In genomic region chr7:139397192-139397591, GRCh38 we compare ENCODE assay signal across 20 cellular contexts.
"Had no signal": no experiment of that assay in that cellular context is flagged by ENCODE, and none has a peak within 500 bp of the region (broad histone marks: within the 10 kb centered on the region; RNA-seq: fewer than 3 reads in every experiment).

No MANE protein-coding gene starts in this region.

- ATAC-seq: heart right ventricle, left colon, mucosa of descending colon, upper lobe of right lung had no signal

- DNase-seq: activated CD4-positive, alpha-beta T cell treated with anti-CD3 and anti-CD28 coated beads, Interleukin-2, amount 50 U/mL, for 4 hours; activated gamma-delta T cell treated with Interleukin-2 at 50 U/mL for 16 hours; effector CD4-positive, alpha-beta T cell; heart right ventricle; islet precursor cell; left colon; mucosa of descending colon; occipital lobe; posterior cingulate gyrus; retina; SK-N-SH; stimulated activated CD4-positive, alpha-beta T cell treated with anti-CD3 and anti-CD28 coated beads, Interleukin-2, amount 100 ng/mL, for 48 hours; stimulated activated naive CD4-positive, alpha-beta T cell treated with Interleukin-2 at 50 U/mL for 16 hours; substantia nigra; T-helper 9 cell; thyroid gland; upper lobe of right lung had no signal

- H3K27me3 Mint-ChIP-seq: dendritic cell treated with granulocyte-macrophage colony-stimulating factor and Interleukin-4, amounts not matched to agents 40 ng/mL and 50 ng/mL, for 4 days had no signal

- H3K27me3 ChIP-seq: cardiac muscle cell, heart right ventricle, thyroid gland, upper lobe of right lung had no signal

- H3K4me1 Mint-ChIP-seq: neural crest cell had no signal

- H3K4me1 ChIP-seq: upper lobe of right lung had no signal

- H3K9me2 ChIP-seq: SK-N-SH had no signal

- H3K4me3 ChIP-seq: cardiac muscle cell, heart right ventricle, mucosa of descending colon, thyroid gland, upper lobe of right lung had no signal

- H3K9me3 Mint-ChIP-seq: dendritic cell treated with granulocyte-macrophage colony-stimulating factor and Interleukin-4, amounts not matched to agents 40 ng/mL and 50 ng/mL, for 4 days; neural crest cell had no signal

- H3K4me2 ChIP-seq: SK-N-SH had no signal

- H3K27ac ChIP-seq: cardiac muscle cell, heart right ventricle, thyroid gland, upper lobe of right lung had no signal

- H3K27ac Mint-ChIP-seq: dendritic cell treated with granulocyte-macrophage colony-stimulating factor and Interleukin-4, amounts not matched to agents 40 ng/mL and 50 ng/mL, for 4 days had no signal

- H3K4me3 Mint-ChIP-seq: dendritic cell treated with granulocyte-macrophage colony-stimulating factor and Interleukin-4, amounts not matched to agents 40 ng/mL and 50 ng/mL, for 4 days; neural crest cell had no signal
